Comparison of ENCODE assay signal across 20 cellular contexts in genomic region chr1:64811131-64811530, GRCh38.
"Had no signal": no experiment of that assay in that cellular context is flagged by ENCODE, and none has a peak within 500 bp of the region (broad histone marks: within the 10 kb centered on the region; RNA-seq: fewer than 3 reads in every experiment).

No MANE protein-coding gene starts in this region.

- H3K27me3 ChIP-seq: neural progenitor cell, ovary, thyroid gland had no signal

- H3K27me3 Mint-ChIP-seq: activated CD8-positive, alpha-beta T cell treated with anti-CD3 and anti-CD28 coated beads for 36 hours; activated naive CD8-positive, alpha-beta T cell treated with anti-CD3 and anti-CD28 coated beads, Interleukin-2, amount 10 ng/mL, durations not matched to agents 7 days and 5 days; brain; effector memory CD8-positive, alpha-beta T cell; memory B cell had no signal

- H2AFZ ChIP-seq: neural progenitor cell had no signal

- H3K4me3 ChIP-seq: neural progenitor cell, ovary, psoas muscle, thyroid gland had no signal

- H3K9ac ChIP-seq: neural progenitor cell had no signal

- H3K36me3 ChIP-seq: neural progenitor cell, ovary, thyroid gland had no signal

- H3K4me3 Mint-ChIP-seq: activated B cell treated with CpG ODN at 0.5 μM for 24 hours; activated CD4-positive, alpha-beta T cell treated with anti-CD3 and anti-CD28 coated beads, Interleukin-2, amount 10 ng/mL, durations not matched to agents 24 days and 14 days; activated CD8-positive, alpha-beta T cell treated with anti-CD3 and anti-CD28 coated beads for 36 hours; activated naive CD8-positive, alpha-beta T cell treated with anti-CD3 and anti-CD28 coated beads, Interleukin-2, amount 10 ng/mL, durations not matched to agents 7 days and 5 days; brain; effector memory CD8-positive, alpha-beta T cell; memory B cell; naive thymus-derived CD4-positive, alpha-beta T cell; neural progenitor cell had no signal

- H3K9me3 Mint-ChIP-seq: activated B cell treated with CpG ODN at 0.5 μM for 24 hours; activated CD4-positive, alpha-beta T cell treated with anti-CD3 and anti-CD28 coated beads, Interleukin-2, amount 10 ng/mL, durations not matched to agents 24 days and 14 days; activated CD8-positive, alpha-beta T cell treated with anti-CD3 and anti-CD28 coated beads for 36 hours; activated naive CD8-positive, alpha-beta T cell treated with anti-CD3 and anti-CD28 coated beads, Interleukin-2, amount 10 ng/mL, durations not matched to agents 7 days and 5 days; activated T-helper 2 cell treated with anti-CD3 and anti-CD28 coated beads, Interferon-gamma antibody, Interleukin-2, Interleukin-4, amounts not matched to agents 10 μg/mL and 5 μg/mL and 100 μg/mL, durations not matched to agents 14 hours and 24 hours and 36 hours; brain; effector memory CD8-positive, alpha-beta T cell; memory B cell; naive thymus-derived CD4-positive, alpha-beta T cell; neural progenitor cell had no signal

- H3K4me1 ChIP-seq: neural progenitor cell, psoas muscle, thyroid gland had no signal

- DNase-seq: activated B cell treated with CpG ODN at 0.5 μM for 24 hours; activated CD4-positive, alpha-beta T cell treated with anti-CD3 and anti-CD28 coated beads, Interleukin-2, amount 10 ng/mL, durations not matched to agents 24 days and 14 days; activated CD8-positive, alpha-beta T cell treated with anti-CD3 and anti-CD28 coated beads for 36 hours; activated naive CD4-positive, alpha-beta T cell treated with Interleukin-2 at 50 U/mL for 16 hours; activated naive CD8-positive, alpha-beta T cell treated with anti-CD3 and anti-CD28 coated beads, Interleukin-2, amount 10 ng/mL, durations not matched to agents 7 days and 5 days; activated T-cell treated with anti-CD3 and anti-CD28 coated beads, Interleukin-2, amount 50 U/mL, for 1 hour; caudate nucleus; effector memory CD8-positive, alpha-beta T cell; foreskin fibroblast; naive thymus-derived CD4-positive, alpha-beta T cell; ovary; psoas muscle; right cardiac atrium; stimulated activated CD4-positive, alpha-beta T cell treated with anti-CD3 and anti-CD28 coated beads, Interleukin-2, amount 100 ng/mL, for 24 hours; stimulated activated naive CD4-positive, alpha-beta T cell treated with Interleukin-2 at 50 U/mL for 16 hours; thyroid gland had no signal

- H3K4me2 ChIP-seq: neural progenitor cell had no signal

- H3K4me1 Mint-ChIP-seq: activated B cell treated with CpG ODN at 0.5 μM for 24 hours; activated CD4-positive, alpha-beta T cell treated with anti-CD3 and anti-CD28 coated beads, Interleukin-2, amount 10 ng/mL, durations not matched to agents 24 days and 14 days; brain; memory B cell; naive thymus-derived CD4-positive, alpha-beta T cell; neural progenitor cell had no signal

- H3K9me3 ChIP-seq: ovary, psoas muscle, thyroid gland had no signal

- H3K27ac Mint-ChIP-seq: activated B cell treated with CpG ODN at 0.5 μM for 24 hours; activated CD4-positive, alpha-beta T cell treated with anti-CD3 and anti-CD28 coated beads, Interleukin-2, amount 10 ng/mL, durations not matched to agents 24 days and 14 days; activated CD8-positive, alpha-beta T cell treated with anti-CD3 and anti-CD28 coated beads for 36 hours; activated naive CD8-positive, alpha-beta T cell treated with anti-CD3 and anti-CD28 coated beads, Interleukin-2, amount 10 ng/mL, durations not matched to agents 7 days and 5 days; activated T-helper 2 cell treated with anti-CD3 and anti-CD28 coated beads, Interferon-gamma antibody, Interleukin-2, Interleukin-4, amounts not matched to agents 10 μg/mL and 5 μg/mL and 100 μg/mL, durations not matched to agents 14 hours and 24 hours and 36 hours; brain; effector memory CD8-positive, alpha-beta T cell; memory B cell; naive thymus-derived CD4-positive, alpha-beta T cell; neural progenitor cell had no signal

- ATAC-seq: activated CD8-positive, alpha-beta T cell treated with anti-CD3 and anti-CD28 coated beads for 36 hours; effector memory CD8-positive, alpha-beta T cell; naive thymus-derived CD4-positive, alpha-beta T cell; psoas muscle; right cardiac atrium had no signal

- H3K27ac ChIP-seq: neural progenitor cell, ovary, psoas muscle, thyroid gland had no signal
